In the genomic region with DNA sequence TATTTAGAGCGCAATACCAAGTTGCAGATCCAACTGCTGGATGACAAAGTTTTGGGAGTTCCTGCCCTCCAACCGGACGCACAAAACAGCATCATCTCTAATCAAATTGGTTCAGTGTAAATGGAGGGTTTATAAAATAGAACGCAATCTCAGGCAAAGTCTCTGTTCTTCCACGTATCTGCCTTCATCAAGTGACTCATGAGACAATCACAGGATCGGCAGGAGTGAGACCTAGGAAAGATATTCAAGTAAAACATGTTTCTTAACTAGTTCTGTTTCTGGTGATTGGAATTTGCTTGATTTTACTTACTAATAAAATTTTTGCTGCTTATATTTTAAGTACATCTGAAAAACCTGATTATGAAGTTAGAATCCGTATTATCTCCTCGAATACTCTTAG, we compare ENCODE assay signal across 1 cellular context.
A peak's percentile ranks its signal among the peaks of the same experiment; 100 is the strongest.
TF ChIP-seq lines count a peak whose summit lies in the region.

No MANE protein-coding gene starts in this region.

TF ChIP-seq in K562, 482 proteins besides CTCF, POLR2A, EP300 and RAD21:
- no peak for TF ChIP-seq RUNX1 (IDR thresholded peaks at IDR 0.05; ENCODE audit: low read depth)
- peak; percentile 27; the same call in 1 of the 2 replicates for TF ChIP-seq FOSL1 (tag; conservative IDR thresholded peaks at IDR 0.05)
